9 cellular contexts compared by ENCODE assay signal in the genomic region with DNA sequence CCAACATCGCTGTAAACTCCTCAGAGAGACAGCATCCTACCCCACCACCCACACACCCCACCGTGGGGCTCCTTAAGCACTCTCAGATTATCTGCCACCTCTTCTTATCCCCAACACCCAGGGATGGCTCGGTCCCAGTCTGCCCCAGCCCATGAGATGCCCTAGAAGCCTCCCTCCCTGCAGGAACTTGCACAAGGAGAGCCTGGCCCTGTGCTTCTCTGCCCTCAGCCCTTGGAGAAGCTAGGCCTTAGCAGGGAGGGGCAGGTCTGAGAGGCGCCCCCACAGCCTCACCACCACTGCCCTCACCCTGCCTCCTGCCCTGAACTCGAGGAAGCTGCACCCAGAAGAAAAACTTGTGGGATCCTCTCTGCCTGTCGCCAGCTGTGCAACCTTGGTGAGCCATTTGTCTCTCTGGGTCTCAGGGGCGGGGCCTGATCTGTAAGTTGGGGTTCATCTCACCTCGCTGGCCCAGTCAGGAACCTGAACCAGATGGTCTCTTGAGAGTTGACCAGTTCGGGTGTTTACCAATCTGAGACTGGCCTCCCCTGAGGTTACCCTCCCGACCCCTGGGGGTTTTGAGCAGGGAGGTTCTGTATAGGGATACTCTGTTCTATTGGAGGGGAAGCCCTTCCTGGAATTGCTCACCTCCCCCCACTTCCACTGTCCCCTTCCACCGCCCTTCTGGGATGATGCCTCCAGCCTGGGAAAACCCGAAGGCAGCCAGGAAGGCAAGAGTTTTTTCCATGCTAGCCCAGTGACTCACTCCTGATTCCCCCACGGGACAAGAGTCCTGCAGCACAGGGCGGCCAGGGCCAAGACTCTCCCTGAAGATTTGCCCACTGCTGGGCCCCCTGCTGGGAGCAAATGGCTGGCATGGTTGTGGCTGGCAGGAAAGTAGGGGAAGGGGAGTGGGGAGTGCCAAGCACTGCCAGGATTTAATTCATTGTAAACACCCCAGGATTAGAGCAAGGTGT. TPM values are rescaled to one million over a fixed set of nuclear protein-coding genes. Genes with fewer than 3 reads are reported as not detected.
DNase-seq lines count a peak whose midpoint lies in the region; ATAC-seq and TF ChIP-seq lines count a peak whose summit lies in the region.
"Had no signal": no experiment of that assay in that cellular context is flagged by ENCODE, and none has a peak within 500 bp of the region (broad histone marks: within the 10 kb centered on the region; RNA-seq: fewer than 3 reads in every experiment).

A gene with protein sequence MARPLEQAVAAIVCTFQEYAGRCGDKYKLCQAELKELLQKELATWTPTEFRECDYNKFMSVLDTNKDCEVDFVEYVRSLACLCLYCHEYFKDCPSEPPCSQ (minus strand): TSS at position 537 of the 974 bp plus-strand sequence. CDS start 773 bp downstream, outside the sequence.

- no peaks in the 10 kb centered on the region for H3K27me3 ChIP-seq in Caco-2 (replicated peaks; ENCODE audit: control insufficient read depth, insufficient read depth, low read length)

- H3K27ac Mint-ChIP-seq in Caco-2 (ENCODE audit: unreplicated experiment) = peak within 1 kb of the TSS; percentile 95
- H3K27ac Mint-ChIP-seq: T-helper 1 cell treated with Interleukin-12 subunit alpha and Interleukin-12 subunit beta and Interleukin-4 antibody, amounts not matched to agents 30 μg/mL and 1 μg/mL, for 36 hours had no signal

- no peaks in the 10 kb centered on the region for H3K9me3 ChIP-seq in Caco-2

- BruUV-seq in Caco-2 (replicated peaks; lab: Mats Ljungman, UMichigan) = no TSS peak

- no peaks in the 10 kb centered on the region for H3K27me3 Mint-ChIP-seq in Caco-2 (ENCODE audit: insufficient read depth, unreplicated experiment)

- peaks cover 6% of the 10 kb centered on the region for H3K36me3 Mint-ChIP-seq in Caco-2 (ENCODE audit: insufficient read depth, unreplicated experiment)

- no peak within 1 kb of the TSS for H3K4me3 Mint-ChIP-seq in Caco-2 (ENCODE audit: unreplicated experiment)
- H3K4me3 Mint-ChIP-seq: T-helper 1 cell treated with Interleukin-12 subunit alpha and Interleukin-12 subunit beta and Interleukin-4 antibody, amounts not matched to agents 30 μg/mL and 1 μg/mL, for 36 hours had no signal

- H3K36me3 ChIP-seq in Caco-2 (ENCODE audit: control insufficient read depth, insufficient read depth, low read length) = no peaks in the 10 kb centered on the region

- CTCF ChIA-PET in Caco-2 (lab: Charles Lee) = interaction anchor here (1.2 kb wide), 1 partner anchor 28 kb away, joined by 3 read pairs; no protein-coding TSS in a partner anchor

- no peak for ATAC-seq in GM18907 (IDR thresholded peaks at IDR 0.05; ENCODE audit: unreplicated experiment)
- ATAC-seq in HG02588 (IDR thresholded peaks at IDR 0.05; ENCODE audit: unreplicated experiment) = no peak

- no peak for DNase-seq in Caco-2
- DNase-seq in RPMI7951 (ENCODE audit: low read depth) = peak; percentile 92
- DNase-seq in fibroblast of villous mesenchyme (ENCODE audit: low read depth) = peak; percentile 92
- peak; percentile 95 for DNase-seq in renal cortical epithelial cell (ENCODE audit: low read depth)
- DNase-seq in NCI-H187 (lab: John Stamatoyannopoulos, UW) = no peak
- no peak for DNase-seq in stimulated activated CD4-positive, alpha-beta T cell treated with anti-CD3 and anti-CD28 coated beads, Interleukin-2, amount 100 ng/mL, for 24 hours

- intact Hi-C loops in Caco-2 (cut with micrococcal nuclease; ENCODE audit: unreplicated experiment) = no loop called here

- POLR2A ChIA-PET in Caco-2 (lab: Charles Lee) = interaction anchor here (0.9 kb wide), 1 partner anchor 29 kb away, joined by 3 read pairs; no protein-coding TSS in a partner anchor

- no peaks in the 10 kb centered on the region for H3K9me3 Mint-ChIP-seq in Caco-2 (ENCODE audit: unreplicated experiment)
- H3K9me3 Mint-ChIP-seq: T-helper 1 cell treated with Interleukin-12 subunit alpha and Interleukin-12 subunit beta and Interleukin-4 antibody, amounts not matched to agents 30 μg/mL and 1 μg/mL, for 36 hours had no signal

- H3K4me1 Mint-ChIP-seq in Caco-2 (ENCODE audit: low read depth, unreplicated experiment) = peaks cover 61% of the 10 kb centered on the region

- peaks cover 65% of the 10 kb centered on the region for H3K4me1 ChIP-seq in Caco-2

- no peak for TF ChIP-seq CTCF in Caco-2 (IDR thresholded peaks at IDR 0.05; ENCODE audit: insufficient read depth in 1 of 2, low read depth in 1 of 2, low read length in 1 of 2, severe bottlenecking in 1 of 2, unreplicated experiment in 1 of 2)
- TF ChIP-seq CTCF in fibroblast of villous mesenchyme (IDR thresholded peaks at IDR 0.05; ENCODE audit: insufficient read depth, low read depth, low read length) = peak; percentile 42

- no peak within 1 kb of the TSS for H3K4me3 ChIP-seq in Caco-2 (ENCODE audit: low read depth, low read length)
- no peak within 1 kb of the TSS for H3K4me3 ChIP-seq in fibroblast of villous mesenchyme (ENCODE audit: low read depth, low read length)

RNA-seq across cellular contexts. Expression of the gene that starts here (rescaled TPM):
- total RNA-seq in Caco-2 (2022) = 0.61 and 0.84 TPM in 2 replicates
- total RNA-seq in RPMI7951 (2014; rRNA removed; shearing (Covaris generic)) = 7.7 and 15.3 TPM in 2 replicates
- total RNA-seq in fibroblast of villous mesenchyme = 18.0 and 20.3 TPM in 2 replicates
- total RNA-seq in renal cortical epithelial cell = 5.2 and 36.8 TPM in 2 replicates

Comparison
In these comparisons a context has a peak if more than half of its experiments do, and no peak if none do; other contexts are left out.
1. DNase-seq: peak in RPMI7951 (single experiment), fibroblast of villous mesenchyme (single experiment) and renal cortical epithelial cell (single experiment); none in Caco-2 (0 of 2), NCI-H187 (0 of 2) and stimulated activated CD4-positive, alpha-beta T cell treated with anti-CD3 and anti-CD28 coated beads, Interleukin-2, amount 100 ng/mL, for 24 hours (0 of 2).